Comparison of ENCODE assay signal across 15 cellular contexts in genomic region chr14:68487805-68488590, GRCh38.
DNase-seq lines count a peak whose midpoint lies in the region; ATAC-seq and TF ChIP-seq lines count a peak whose summit lies in the region.
"Had no signal": no experiment of that assay in that cellular context is flagged by ENCODE, and none has a peak within 500 bp of the region (broad histone marks: within the 10 kb centered on the region; RNA-seq: fewer than 3 reads in every experiment).

No MANE protein-coding gene starts in this region.

- POLR2A ChIA-PET in HCT116 (lab: Charles Lee) = interaction anchor here (0.7 kb wide), 2 partner anchors 201 to 246 kb away, joined by 3 read pairs; no protein-coding TSS in a partner anchor

- peaks cover 2% of the 10 kb centered on the region for H3K79me1 ChIP-seq in mesenchymal stem cell (replicated peaks; ENCODE audit: low read length, poor library complexity, severe bottlenecking)

- no peaks in the 10 kb centered on the region for H3K27me3 ChIP-seq in HCT116 (ENCODE audit: insufficient read depth, low read length)
- H3K27me3 ChIP-seq in mesenchymal stem cell (ENCODE audit: control insufficient read depth in 1 of 2, insufficient read depth in 1 of 2, low read length in 2 of 2) = no peaks in the 10 kb centered on the region
- H3K27me3 ChIP-seq: BLaER1, vagina had no signal

- H3K4me3 ChIP-seq in HCT116 (replicated peaks in 1 of 2; ENCODE audit: low read depth in 1 of 2, low read length in 2 of 2) (no peak overlapping the region), mesenchymal stem cell (ENCODE audit: insufficient read depth in 1 of 2, low read depth in 1 of 2, low read length in 2 of 2) (no peak overlapping the region)
- H3K4me3 ChIP-seq: BLaER1, vagina had no signal

- H4K8ac ChIP-seq in mesenchymal stem cell (ENCODE audit: low read length) = peak overlapping the region; percentile 14

- H4K20me1 ChIP-seq in HCT116 (ENCODE audit: insufficient read depth) = no peaks in the 10 kb centered on the region
- H4K20me1 ChIP-seq: BLaER1 had no signal

- H3K9me3 ChIP-seq in HCT116 (ENCODE audit: control insufficient read depth in 1 of 2, insufficient read depth in 1 of 2, low read depth in 1 of 2, low read length in 2 of 2) = no peaks in the 10 kb centered on the region
- no peaks in the 10 kb centered on the region for H3K9me3 ChIP-seq in mesenchymal stem cell (ENCODE audit: control insufficient read depth, low read length)
- H3K9me3 ChIP-seq: vagina had no signal

- H3K4me1 ChIP-seq in HCT116 (ENCODE audit: control insufficient read depth in 1 of 2, insufficient read depth in 2 of 2, low read length in 2 of 2) (peaks cover 19 to 26% of the 10 kb centered on the region in 2 experiments), mesenchymal stem cell (ENCODE audit: control insufficient read depth, insufficient read depth, low read depth, low read length) (no peaks in the 10 kb centered on the region)

- H3K79me2 ChIP-seq in HCT116 (ENCODE audit: insufficient read depth, low read length) = no peaks in the 10 kb centered on the region

- H2BK120ac ChIP-seq in mesenchymal stem cell (ENCODE audit: low read depth, low read length) = no peak overlapping the region

- no peak overlapping the region for H3K14ac ChIP-seq in mesenchymal stem cell (ENCODE audit: low read length in 2 of 2)

- H3K36me3 ChIP-seq in HCT116 (ENCODE audit: control insufficient read depth in 1 of 2, insufficient read depth in 2 of 2, low read length in 2 of 2) (no peaks in the 10 kb centered on the region), mesenchymal stem cell (ENCODE audit: control insufficient read depth in 1 of 2, insufficient read depth in 2 of 2, low read depth in 1 of 2, low read length in 2 of 2) (no peaks in the 10 kb centered on the region)
- H3K36me3 ChIP-seq: BLaER1, vagina had no signal

- 97% methylated on average over 2 of the region's 3 CpGs for WGBS in mesenchymal stem cell

- TF ChIP-seq CTCF in HCT116 (IDR thresholded peaks at IDR 0.05 in 2 of 3, conservative IDR thresholded peaks at IDR 0.05 in 1 of 3; ENCODE audit: borderline replicate concordance in 1 of 3, insufficient read depth in 1 of 3, low read depth in 2 of 3, low read length in 2 of 3) = no peak

- H3K4ac ChIP-seq in mesenchymal stem cell (ENCODE audit: low read depth in 1 of 2, low read length in 2 of 2) = no peak overlapping the region

- H4K91ac ChIP-seq in mesenchymal stem cell (ENCODE audit: low read length) = no peak overlapping the region

- ATAC-seq in HCT116 (no peak), GM19455 (IDR thresholded peaks at IDR 0.05; ENCODE audit: unreplicated experiment) (no peak), HG02763 (IDR thresholded peaks at IDR 0.05; ENCODE audit: unreplicated experiment) (no peak)

- no peak overlapping the region for H2BK15ac ChIP-seq in mesenchymal stem cell (ENCODE audit: low read depth, poor library complexity, severe bottlenecking)

- peak overlapping the region in 1 of 2 experiments; percentile 10 for H2BK12ac ChIP-seq in mesenchymal stem cell (ENCODE audit: low read length in 2 of 2)

- H2AFZ ChIP-seq in HCT116 (ENCODE audit: low read depth, low read length, poor library complexity, severe bottlenecking) (no peak overlapping the region), mesenchymal stem cell (ENCODE audit: low read depth, low read length) (no peak overlapping the region)

- H3K4me2 ChIP-seq in HCT116 (ENCODE audit: low read length) (peak overlapping the region; percentile 14; the same call in 1 of the 2 replicates), mesenchymal stem cell (ENCODE audit: low read length, poor library complexity, severe bottlenecking) (no peak overlapping the region)
- H3K4me2 ChIP-seq: BLaER1 had no signal

- RAD21 ChIA-PET in HCT116 (lab: Charles Lee; ENCODE audit: low non-redundant PET in 1 of 2, low total read pairs in 2 of 2, uncharacterized antibody in 2 of 2, unreplicated experiment in 2 of 2) = no interaction called here

- no peak for TF ChIP-seq RAD21 in HCT116 (IDR thresholded peaks at IDR 0.05; ENCODE audit: low read depth)

- no peak for TF ChIP-seq POLR2A in HCT116 (IDR thresholded peaks at IDR 0.05; ENCODE audit: borderline replicate concordance, extremely low read depth, insufficient read depth, insufficient read length)

- BruUV-seq in HCT116 (replicated peaks; lab: Mats Ljungman, UMichigan) = no TSS peak

- DNase-seq in AG20443 (ENCODE audit: low spot score) = peak; percentile 34
- DNase-seq in HCT116 (ENCODE audit: low read depth, low spot score) = no peak
- peak; percentile 81 for DNase-seq in amniotic epithelial cell (ENCODE audit: low read depth)
- DNase-seq in mesenchymal stem cell = no peak
- no peak for DNase-seq in cerebellum (ENCODE audit: low spot score)
- no peak for DNase-seq in stimulated activated CD4-positive, alpha-beta T cell treated with anti-CD3 and anti-CD28 coated beads, Interleukin-2, amount 100 ng/mL, for 48 hours
- DNase-seq: activated CD4-positive, CD25-positive, alpha-beta regulatory T cell; activated T-cell treated with anti-CD3 and anti-CD28 coated beads, Interleukin-2, amount 50 U/mL, for 1 hour; H9; islet precursor cell; stimulated activated CD4-positive, alpha-beta T cell treated with anti-CD3 and anti-CD28 coated beads, Interleukin-2, amount 100 ng/mL, for 24 hours had no signal

- H2BK5ac ChIP-seq in mesenchymal stem cell (ENCODE audit: low read depth, low read length, poor library complexity, severe bottlenecking) = no peak overlapping the region

- no peak overlapping the region for H2AK5ac ChIP-seq in mesenchymal stem cell (ENCODE audit: low read length, severe bottlenecking)

- intact Hi-C loops in HCT116 (cut with micrococcal nuclease) = no loop called here

- no peaks in the 10 kb centered on the region for H3K9me2 ChIP-seq in HCT116 (ENCODE audit: insufficient read depth)

- CTCF ChIA-PET in HCT116 (lab: Charles Lee) = no interaction called here

- H3K18ac ChIP-seq in mesenchymal stem cell (ENCODE audit: low read depth in 1 of 2, low read length in 2 of 2) = peak overlapping the region in 1 of 2 experiments; percentile 35

- H3K27ac ChIP-seq in HCT116 (ENCODE audit: low read depth, low read length) = peak overlapping the region; percentile 36
- H3K27ac ChIP-seq in mesenchymal stem cell (ENCODE audit: low read length, poor library complexity, severe bottlenecking) = no peak overlapping the region
- H3K27ac ChIP-seq: BLaER1, vagina had no signal

- no peak overlapping the region for H3K9ac ChIP-seq in HCT116 (ENCODE audit: low read length)
- H3K9ac ChIP-seq in mesenchymal stem cell (ENCODE audit: low read length) = peak overlapping the region; percentile 18
- H3K9ac ChIP-seq: BLaER1 had no signal

- no peak overlapping the region for H3K23ac ChIP-seq in mesenchymal stem cell (ENCODE audit: low read length in 2 of 2)

TF ChIP-seq in HCT116, 20 proteins besides CTCF, POLR2A, EP300 and RAD21:
- TF ChIP-seq, protein P1, sequence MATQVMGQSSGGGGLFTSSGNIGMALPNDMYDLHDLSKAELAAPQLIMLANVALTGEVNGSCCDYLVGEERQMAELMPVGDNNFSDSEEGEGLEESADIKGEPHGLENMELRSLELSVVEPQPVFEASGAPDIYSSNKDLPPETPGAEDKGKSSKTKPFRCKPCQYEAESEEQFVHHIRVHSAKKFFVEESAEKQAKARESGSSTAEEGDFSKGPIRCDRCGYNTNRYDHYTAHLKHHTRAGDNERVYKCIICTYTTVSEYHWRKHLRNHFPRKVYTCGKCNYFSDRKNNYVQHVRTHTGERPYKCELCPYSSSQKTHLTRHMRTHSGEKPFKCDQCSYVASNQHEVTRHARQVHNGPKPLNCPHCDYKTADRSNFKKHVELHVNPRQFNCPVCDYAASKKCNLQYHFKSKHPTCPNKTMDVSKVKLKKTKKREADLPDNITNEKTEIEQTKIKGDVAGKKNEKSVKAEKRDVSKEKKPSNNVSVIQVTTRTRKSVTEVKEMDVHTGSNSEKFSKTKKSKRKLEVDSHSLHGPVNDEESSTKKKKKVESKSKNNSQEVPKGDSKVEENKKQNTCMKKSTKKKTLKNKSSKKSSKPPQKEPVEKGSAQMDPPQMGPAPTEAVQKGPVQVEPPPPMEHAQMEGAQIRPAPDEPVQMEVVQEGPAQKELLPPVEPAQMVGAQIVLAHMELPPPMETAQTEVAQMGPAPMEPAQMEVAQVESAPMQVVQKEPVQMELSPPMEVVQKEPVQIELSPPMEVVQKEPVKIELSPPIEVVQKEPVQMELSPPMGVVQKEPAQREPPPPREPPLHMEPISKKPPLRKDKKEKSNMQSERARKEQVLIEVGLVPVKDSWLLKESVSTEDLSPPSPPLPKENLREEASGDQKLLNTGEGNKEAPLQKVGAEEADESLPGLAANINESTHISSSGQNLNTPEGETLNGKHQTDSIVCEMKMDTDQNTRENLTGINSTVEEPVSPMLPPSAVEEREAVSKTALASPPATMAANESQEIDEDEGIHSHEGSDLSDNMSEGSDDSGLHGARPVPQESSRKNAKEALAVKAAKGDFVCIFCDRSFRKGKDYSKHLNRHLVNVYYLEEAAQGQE (IDR thresholded peaks at IDR 0.05; ENCODE audit: low read depth) = no peak
- peak; percentile 26; the same call in 1 of the 2 replicates for TF ChIP-seq ZFX (IDR thresholded peaks at IDR 0.05)
- TF ChIP-seq EGR1 (IDR thresholded peaks at IDR 0.05; ENCODE audit: low read depth) = 0 out of 2 replicates have a peak, but pooled peaks have one; percentile 39

Comparison
In these comparisons a context has a peak if more than half of its experiments do, and no peak if none do; other contexts are left out.
1. DNase-seq: peak in AG20443 (single experiment) and amniotic epithelial cell (single experiment); none in HCT116 (single experiment), mesenchymal stem cell (single experiment), cerebellum (single experiment) and stimulated activated CD4-positive, alpha-beta T cell treated with anti-CD3 and anti-CD28 coated beads, Interleukin-2, amount 100 ng/mL, for 48 hours (0 of 2).